In the genomic region with DNA sequence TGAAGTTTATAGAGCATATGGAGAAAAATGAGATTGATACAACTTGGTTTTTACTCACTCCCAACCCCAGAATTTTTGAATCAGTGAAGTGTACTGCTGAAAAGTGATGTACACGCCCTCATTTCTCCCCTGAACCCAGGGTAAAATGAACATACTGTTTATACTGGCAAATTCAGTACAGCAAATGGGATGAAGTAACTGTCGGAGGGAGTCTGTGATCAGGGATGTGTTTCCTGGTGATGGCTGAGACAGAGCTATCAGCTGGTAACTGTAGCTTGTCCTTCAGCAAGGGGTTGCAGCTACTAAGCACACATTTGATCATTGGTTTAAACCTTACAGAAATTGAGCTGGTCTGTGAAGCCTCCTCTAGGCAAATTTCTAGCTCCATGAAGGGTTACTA, we compare ENCODE assay signal across 18 cellular contexts.
A peak's percentile ranks its signal among the peaks of the same experiment; 100 is the strongest.
DNase-seq lines count a peak whose midpoint lies in the region; ATAC-seq and TF ChIP-seq lines count a peak whose summit lies in the region.
"Had no signal": no experiment of that assay in that cellular context is flagged by ENCODE, and none has a peak within 500 bp of the region (broad histone marks: within the 10 kb centered on the region; RNA-seq: fewer than 3 reads in every experiment).

No MANE protein-coding gene starts in this region.

- H3K4me3 ChIP-seq in right atrium auricular region, result no peak overlapping the region
- H3K4me3 ChIP-seq: BLaER1, HAP-1 had no signal

- POLR2A ChIA-PET in HEK293T (lab: Yijun Ruan, JAX), result no interaction called here

- peak; percentile 16 for DNase-seq in NCI-H1092 treated with DMSO at 0.1 percent for 48 hours (lab: John Stamatoyannopoulos, UW)
- no peak for DNase-seq in NCI-H1092 (lab: John Stamatoyannopoulos, UW)
- no peak for DNase-seq in left ventricle myocardium superior
- no peak for DNase-seq in right atrium auricular region (ENCODE audit: low spot score)
- peak; percentile 52 for DNase-seq in iris pigment epithelial cell (ENCODE audit: low read depth)
- DNase-seq in ecto neural progenitor cell (ENCODE audit: low spot score), result no peak
- DNase-seq in HEK293T (ENCODE audit: extremely low spot score), result no peak
- DNase-seq in activated effector memory CD4-positive, alpha-beta T cell treated with anti-CD3 and anti-CD28 coated beads, Interleukin-2, amount 50 U/mL, for 16 hours, result no peak
- DNase-seq: Calu3; CD4-positive, alpha-beta memory T cell; DMS79 treated with DMSO at 0.1 percent for 48 hours; GF-D8; GOT3; HFFc6; IMR-90 had no signal

- CTCF ChIA-PET in HEK293T (lab: Yijun Ruan, JAX), result no interaction called here

- ATAC-seq in left ventricle myocardium superior, result peak; percentile 6

- H3K36me3 ChIP-seq in right atrium auricular region, result no peaks in the 10 kb centered on the region
- H3K36me3 ChIP-seq: BLaER1, HAP-1 had no signal

- H3K9me3 ChIP-seq in right atrium auricular region, result no peaks in the 10 kb centered on the region
- H3K9me3 ChIP-seq: BLaER1, HAP-1 had no signal

- no peak overlapping the region for H3K27ac ChIP-seq in right atrium auricular region
- H3K27ac ChIP-seq: 22Rv1, BLaER1 had no signal

- intact Hi-C loops in left ventricle myocardium superior (cut with micrococcal nuclease), result no loop called here

- TF ChIP-seq CTCF in right atrium auricular region (IDR thresholded peaks at IDR 0.05), result no peak

- no peaks in the 10 kb centered on the region for H3K27me3 ChIP-seq in right atrium auricular region
- H3K27me3 ChIP-seq: BLaER1 had no signal

- peaks cover 0 to 32% of the 10 kb centered on the region in 2 donors for H3K4me1 ChIP-seq in right atrium auricular region
- H3K4me1 ChIP-seq: BLaER1, HAP-1 had no signal

TF ChIP-seq in HEK293T, 16 proteins besides CTCF, POLR2A, EP300 and RAD21:
- TF ChIP-seq NFRKB (IDR thresholded peaks at IDR 0.05), result no peak
- TF ChIP-seq ELF4 (IDR thresholded peaks at IDR 0.05), result no peak
- TF ChIP-seq, protein P1, sequence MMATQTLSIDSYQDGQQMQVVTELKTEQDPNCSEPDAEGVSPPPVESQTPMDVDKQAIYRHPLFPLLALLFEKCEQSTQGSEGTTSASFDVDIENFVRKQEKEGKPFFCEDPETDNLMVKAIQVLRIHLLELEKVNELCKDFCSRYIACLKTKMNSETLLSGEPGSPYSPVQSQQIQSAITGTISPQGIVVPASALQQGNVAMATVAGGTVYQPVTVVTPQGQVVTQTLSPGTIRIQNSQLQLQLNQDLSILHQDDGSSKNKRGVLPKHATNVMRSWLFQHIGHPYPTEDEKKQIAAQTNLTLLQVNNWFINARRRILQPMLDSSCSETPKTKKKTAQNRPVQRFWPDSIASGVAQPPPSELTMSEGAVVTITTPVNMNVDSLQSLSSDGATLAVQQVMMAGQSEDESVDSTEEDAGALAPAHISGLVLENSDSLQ (IDR thresholded peaks at IDR 0.05), result no peak
- TF ChIP-seq HDGF (IDR thresholded peaks at IDR 0.05; ENCODE audit: borderline replicate concordance), result no peak
- TF ChIP-seq ZNF384 (IDR thresholded peaks at IDR 0.05), result no peak
- TF ChIP-seq ARNT (IDR thresholded peaks at IDR 0.05), result no peak
- TF ChIP-seq SP1 (IDR thresholded peaks at IDR 0.05), result no peak
- no peak for TF ChIP-seq TARDBP (IDR thresholded peaks at IDR 0.05)
- no peak for TF ChIP-seq L3MBTL2 (conservative IDR thresholded peaks at IDR 0.05)
- TF ChIP-seq LEF1 (IDR thresholded peaks at IDR 0.05; ENCODE audit: borderline replicate concordance), result no peak
- no peak for TF ChIP-seq CTBP1 (IDR thresholded peaks at IDR 0.05; ENCODE audit: borderline replicate concordance)
- no peak for TF ChIP-seq FOXA1 (IDR thresholded peaks at IDR 0.05)
- no peak for TF ChIP-seq SUZ12 (IDR thresholded peaks at IDR 0.05)
TF ChIP-seq in HEK293T: peak in this region for 0.

Comparison
In these comparisons a context has a peak if more than half of its experiments do, and no peak if none do; other contexts are left out.
1. DNase-seq: peak in NCI-H1092 treated with DMSO at 0.1 percent for 48 hours (single experiment) and iris pigment epithelial cell (single experiment); none in NCI-H1092 (single experiment), left ventricle myocardium superior (single experiment), right atrium auricular region (single experiment), ecto neural progenitor cell (single experiment), HEK293T (single experiment) and activated effector memory CD4-positive, alpha-beta T cell treated with anti-CD3 and anti-CD28 coated beads, Interleukin-2, amount 50 U/mL, for 16 hours (single experiment).